In the genomic region with DNA sequence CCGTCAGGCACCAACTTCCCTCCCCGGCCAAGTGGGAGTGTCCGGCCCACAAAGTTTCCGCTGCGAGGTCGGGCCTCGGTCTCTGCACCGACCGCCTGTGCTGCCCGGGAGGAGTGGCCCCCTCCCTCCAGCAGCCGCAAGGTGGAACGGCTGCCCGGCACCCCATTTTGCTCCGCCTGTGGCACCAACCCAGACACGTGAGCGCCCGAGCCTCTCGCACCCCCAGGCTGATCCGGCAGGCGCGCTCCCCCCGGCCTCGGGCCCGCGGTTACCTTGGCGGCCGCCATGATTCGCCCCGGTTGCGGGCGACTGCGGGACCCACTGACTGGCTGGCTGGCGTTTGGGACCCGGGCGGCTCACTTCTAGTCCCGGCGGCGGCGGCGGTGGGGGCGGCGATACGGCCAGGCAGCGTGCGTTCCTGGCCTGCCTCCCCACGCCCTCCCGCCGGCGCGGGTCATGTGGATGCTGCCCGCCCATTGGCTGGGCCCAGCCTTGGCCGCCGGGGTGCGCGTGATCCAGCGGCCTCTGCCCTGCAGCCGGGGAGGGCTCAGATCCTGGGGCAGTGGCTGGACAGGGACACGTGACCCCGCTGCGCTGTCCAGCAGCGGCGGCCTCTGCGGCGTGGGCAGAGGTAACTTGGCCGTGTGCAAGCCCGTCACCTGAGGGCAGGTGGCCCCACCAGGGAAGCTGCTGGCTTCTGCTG, we compare ENCODE assay signal across 8 cellular contexts. TPM values are rescaled to one million over a fixed set of nuclear protein-coding genes. Genes with fewer than 3 reads are reported as not detected.
DNase-seq lines count a peak whose midpoint lies in the region; ATAC-seq and TF ChIP-seq lines count a peak whose summit lies in the region.

A gene with protein sequence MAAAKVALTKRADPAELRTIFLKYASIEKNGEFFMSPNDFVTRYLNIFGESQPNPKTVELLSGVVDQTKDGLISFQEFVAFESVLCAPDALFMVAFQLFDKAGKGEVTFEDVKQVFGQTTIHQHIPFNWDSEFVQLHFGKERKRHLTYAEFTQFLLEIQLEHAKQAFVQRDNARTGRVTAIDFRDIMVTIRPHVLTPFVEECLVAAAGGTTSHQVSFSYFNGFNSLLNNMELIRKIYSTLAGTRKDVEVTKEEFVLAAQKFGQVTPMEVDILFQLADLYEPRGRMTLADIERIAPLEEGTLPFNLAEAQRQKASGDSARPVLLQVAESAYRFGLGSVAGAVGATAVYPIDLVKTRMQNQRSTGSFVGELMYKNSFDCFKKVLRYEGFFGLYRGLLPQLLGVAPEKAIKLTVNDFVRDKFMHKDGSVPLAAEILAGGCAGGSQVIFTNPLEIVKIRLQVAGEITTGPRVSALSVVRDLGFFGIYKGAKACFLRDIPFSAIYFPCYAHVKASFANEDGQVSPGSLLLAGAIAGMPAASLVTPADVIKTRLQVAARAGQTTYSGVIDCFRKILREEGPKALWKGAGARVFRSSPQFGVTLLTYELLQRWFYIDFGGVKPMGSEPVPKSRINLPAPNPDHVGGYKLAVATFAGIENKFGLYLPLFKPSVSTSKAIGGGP (minus strand): TSS at position 429 of the 703 bp plus-strand sequence. CDS start 142 bp downstream, at position 287.

- peak; percentile 49 for DNase-seq in NCI-H1105 (lab: John Stamatoyannopoulos, UW)
- DNase-seq in amniotic stem cell (lab: John Stamatoyannopoulos, UW), result peak; percentile 56
- DNase-seq in left ventricle myocardium superior, result peak; percentile 97
- DNase-seq in pulmonary artery endothelial cell (ENCODE audit: low read depth, low spot score), result peak; percentile 54
- peak in 1 of 2 donors; percentile 94 for DNase-seq in vagina (ENCODE audit: extremely low spot score in 2 of 2)

- H3K9me3 ChIP-seq in vagina, result no peaks in the 10 kb centered on the region

- peak; percentile 78 for ATAC-seq in HG02610 (IDR thresholded peaks at IDR 0.05; ENCODE audit: unreplicated experiment)
- peak; percentile 99 for ATAC-seq in left ventricle myocardium superior

- H3K4me3 ChIP-seq in GM12875 (ENCODE audit: low read depth, low read length) (peak within 1 kb of the TSS; percentile 75), vagina (peak within 1 kb of the TSS; percentile 75 to 85)

- no peaks in the 10 kb centered on the region for H3K27me3 ChIP-seq in vagina

- H3K4me1 ChIP-seq in vagina, result peaks cover 27% of the 10 kb centered on the region

- peak within 1 kb of the TSS; percentile 90 for H3K27ac Mint-ChIP-seq in T-helper 1 cell treated with Interleukin-12 subunit alpha and Interleukin-12 subunit beta and Interleukin-4 antibody, amounts not matched to agents 30 μg/mL and 1 μg/mL, for 36 hours

- H3K36me3 ChIP-seq in vagina, result no peaks in the 10 kb centered on the region

- H3K4me3 Mint-ChIP-seq in T-helper 1 cell treated with Interleukin-12 subunit alpha and Interleukin-12 subunit beta and Interleukin-4 antibody, amounts not matched to agents 30 μg/mL and 1 μg/mL, for 36 hours, result peak within 1 kb of the TSS; percentile 89

- intact Hi-C loops in left ventricle myocardium superior (cut with micrococcal nuclease), result no loop called here
- intact Hi-C loops in vagina (cut with DNase I), result no loop called here

- H3K9me3 Mint-ChIP-seq in T-helper 1 cell treated with Interleukin-12 subunit alpha and Interleukin-12 subunit beta and Interleukin-4 antibody, amounts not matched to agents 30 μg/mL and 1 μg/mL, for 36 hours, result no peaks in the 10 kb centered on the region

- peak within 1 kb of the TSS; percentile 92 for H3K27ac ChIP-seq in vagina

- H3K36me3 Mint-ChIP-seq in T-helper 1 cell treated with Interleukin-12 subunit alpha and Interleukin-12 subunit beta and Interleukin-4 antibody, amounts not matched to agents 30 μg/mL and 1 μg/mL, for 36 hours (ENCODE audit: low read depth), result no peaks in the 10 kb centered on the region

- H3K27me3 Mint-ChIP-seq in T-helper 1 cell treated with Interleukin-12 subunit alpha and Interleukin-12 subunit beta and Interleukin-4 antibody, amounts not matched to agents 30 μg/mL and 1 μg/mL, for 36 hours (ENCODE audit: low read depth), result no peaks in the 10 kb centered on the region

- TF ChIP-seq POLR2A in vagina (IDR thresholded peaks at IDR 0.05), result peak in 1 of 2 donors; percentile 54

- TF ChIP-seq CTCF in GM12875 (IDR thresholded peaks at IDR 0.05; ENCODE audit: borderline replicate concordance, insufficient read depth, low read depth, low read length) (no peak), vagina (IDR thresholded peaks at IDR 0.05) (no peak)

- peaks cover 11% of the 10 kb centered on the region for H3K4me1 Mint-ChIP-seq in T-helper 1 cell treated with Interleukin-12 subunit alpha and Interleukin-12 subunit beta and Interleukin-4 antibody, amounts not matched to agents 30 μg/mL and 1 μg/mL, for 36 hours (ENCODE audit: low read depth)

RNA-seq across cellular contexts. Expression of the gene that starts here (rescaled TPM):
- total RNA-seq in left ventricle myocardium superior (13.7 TPM), pulmonary artery endothelial cell (20.9 and 21.3 TPM in 2 replicates), vagina (25.3 TPM)
